ENCODE assay signal across 1 cellular context in the genomic region with DNA sequence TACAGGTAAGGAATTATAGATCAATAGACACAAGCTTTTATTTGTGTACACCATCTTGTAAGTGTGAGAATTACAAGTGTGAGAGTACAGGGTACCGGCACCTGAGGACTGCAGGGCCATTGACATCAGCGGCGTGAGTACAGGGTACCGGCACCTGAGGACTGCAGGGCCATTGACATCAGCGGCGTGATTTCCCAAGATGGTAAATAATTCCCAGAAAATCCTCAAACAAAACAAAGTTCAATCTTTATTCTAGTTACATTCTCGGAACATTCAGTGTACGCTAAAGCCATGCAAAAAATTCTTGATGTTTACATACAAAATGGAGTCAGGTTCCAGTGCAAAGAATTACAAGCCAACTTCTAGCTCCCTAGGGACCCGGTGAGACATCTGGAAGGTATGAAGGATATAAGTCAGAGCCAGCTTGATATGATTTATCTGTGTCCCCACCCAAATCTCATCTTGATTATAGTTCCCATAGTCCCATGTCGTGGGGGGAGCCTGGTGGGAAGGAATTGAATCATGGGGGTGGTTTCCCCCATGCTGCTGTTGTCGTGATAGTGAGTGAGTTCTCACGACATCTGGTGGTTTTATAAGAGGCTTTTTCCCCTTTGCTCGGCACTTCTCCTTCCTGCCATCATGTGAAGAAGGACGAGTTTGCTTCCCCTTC.
A peak's percentile ranks its signal among the peaks of the same experiment; 100 is the strongest.
TF ChIP-seq lines count a peak whose summit lies in the region.

No MANE protein-coding gene starts in this region.

TF ChIP-seq in HepG2, 621 proteins besides CTCF, POLR2A, EP300 and RAD21 (continued from another document):
- TF ChIP-seq MAFK (conservative IDR thresholded peaks at IDR 0.05 in 1 of 2, IDR thresholded peaks at IDR 0.05 in 1 of 2; ENCODE audit: low read length in 2 of 2) (0 out of 4 replicates have a peak, but pooled peaks have one; percentile 1 to 10), FOXJ3 (CRISPR knock-in tag; IDR thresholded peaks at IDR 0.05; ENCODE audit: borderline replicate concordance) (peak; percentile 92; the same call in 1 of the 2 replicates), ZKSCAN8 (CRISPR knock-in tag; IDR thresholded peaks at IDR 0.05; ENCODE audit: borderline replicate concordance) (peak; percentile 57; the same call in 1 of the 2 replicates), RARA (CRISPR knock-in tag; IDR thresholded peaks at IDR 0.05) (peak; percentile 81), SMYD3 (CRISPR knock-in tag; IDR thresholded peaks at IDR 0.05) (peak; percentile 37; the same call in 1 of the 2 replicates), GATAD2A (CRISPR knock-in tag; IDR thresholded peaks at IDR 0.05) (peak; percentile 92), ZNF292 (CRISPR knock-in tag; IDR thresholded peaks at IDR 0.05; ENCODE audit: borderline replicate concordance, low read depth) (peak; percentile 56; the same call in 1 of the 2 replicates), ZFYVE20 (CRISPR knock-in tag; IDR thresholded peaks at IDR 0.05; ENCODE audit: borderline replicate concordance, low read depth) (no peak), CEBPB (IDR thresholded peaks at IDR 0.05; ENCODE audit: borderline replicate concordance, low read depth, low read length) (peak; percentile 75; the same call in 1 of the 2 replicates), REPIN1 (CRISPR knock-in tag; IDR thresholded peaks at IDR 0.05; ENCODE audit: borderline replicate concordance, low read depth) (peak; percentile 74), ZNF101 (CRISPR knock-in tag; IDR thresholded peaks at IDR 0.05; ENCODE audit: borderline replicate concordance, low read depth) (no peak), ZNF224 (CRISPR knock-in tag; IDR thresholded peaks at IDR 0.05) (0 out of 2 replicates have a peak, but pooled peaks have one; percentile 46), ZNF883 (CRISPR knock-in tag; IDR thresholded peaks at IDR 0.05; ENCODE audit: not compliant biosample characterization) (no peak), TOE1 (CRISPR knock-in tag; IDR thresholded peaks at IDR 0.05) (0 out of 2 replicates have a peak, but pooled peaks have one; percentile 50), KAT8 (CRISPR knock-in tag; IDR thresholded peaks at IDR 0.05) (peak; percentile 82), TCF12 (IDR thresholded peaks at IDR 0.05) (no peak), TCF12 (CRISPR knock-in tag; IDR thresholded peaks at IDR 0.05) (0 out of 2 replicates have a peak, but pooled peaks have one; percentile 69)
- TF ChIP-seq, protein P1, sequence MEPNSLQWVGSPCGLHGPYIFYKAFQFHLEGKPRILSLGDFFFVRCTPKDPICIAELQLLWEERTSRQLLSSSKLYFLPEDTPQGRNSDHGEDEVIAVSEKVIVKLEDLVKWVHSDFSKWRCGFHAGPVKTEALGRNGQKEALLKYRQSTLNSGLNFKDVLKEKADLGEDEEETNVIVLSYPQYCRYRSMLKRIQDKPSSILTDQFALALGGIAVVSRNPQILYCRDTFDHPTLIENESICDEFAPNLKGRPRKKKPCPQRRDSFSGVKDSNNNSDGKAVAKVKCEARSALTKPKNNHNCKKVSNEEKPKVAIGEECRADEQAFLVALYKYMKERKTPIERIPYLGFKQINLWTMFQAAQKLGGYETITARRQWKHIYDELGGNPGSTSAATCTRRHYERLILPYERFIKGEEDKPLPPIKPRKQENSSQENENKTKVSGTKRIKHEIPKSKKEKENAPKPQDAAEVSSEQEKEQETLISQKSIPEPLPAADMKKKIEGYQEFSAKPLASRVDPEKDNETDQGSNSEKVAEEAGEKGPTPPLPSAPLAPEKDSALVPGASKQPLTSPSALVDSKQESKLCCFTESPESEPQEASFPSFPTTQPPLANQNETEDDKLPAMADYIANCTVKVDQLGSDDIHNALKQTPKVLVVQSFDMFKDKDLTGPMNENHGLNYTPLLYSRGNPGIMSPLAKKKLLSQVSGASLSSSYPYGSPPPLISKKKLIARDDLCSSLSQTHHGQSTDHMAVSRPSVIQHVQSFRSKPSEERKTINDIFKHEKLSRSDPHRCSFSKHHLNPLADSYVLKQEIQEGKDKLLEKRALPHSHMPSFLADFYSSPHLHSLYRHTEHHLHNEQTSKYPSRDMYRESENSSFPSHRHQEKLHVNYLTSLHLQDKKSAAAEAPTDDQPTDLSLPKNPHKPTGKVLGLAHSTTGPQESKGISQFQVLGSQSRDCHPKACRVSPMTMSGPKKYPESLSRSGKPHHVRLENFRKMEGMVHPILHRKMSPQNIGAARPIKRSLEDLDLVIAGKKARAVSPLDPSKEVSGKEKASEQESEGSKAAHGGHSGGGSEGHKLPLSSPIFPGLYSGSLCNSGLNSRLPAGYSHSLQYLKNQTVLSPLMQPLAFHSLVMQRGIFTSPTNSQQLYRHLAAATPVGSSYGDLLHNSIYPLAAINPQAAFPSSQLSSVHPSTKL (CRISPR knock-in tag; IDR thresholded peaks at IDR 0.05), result peak; percentile 95
- TF ChIP-seq, protein P2, sequence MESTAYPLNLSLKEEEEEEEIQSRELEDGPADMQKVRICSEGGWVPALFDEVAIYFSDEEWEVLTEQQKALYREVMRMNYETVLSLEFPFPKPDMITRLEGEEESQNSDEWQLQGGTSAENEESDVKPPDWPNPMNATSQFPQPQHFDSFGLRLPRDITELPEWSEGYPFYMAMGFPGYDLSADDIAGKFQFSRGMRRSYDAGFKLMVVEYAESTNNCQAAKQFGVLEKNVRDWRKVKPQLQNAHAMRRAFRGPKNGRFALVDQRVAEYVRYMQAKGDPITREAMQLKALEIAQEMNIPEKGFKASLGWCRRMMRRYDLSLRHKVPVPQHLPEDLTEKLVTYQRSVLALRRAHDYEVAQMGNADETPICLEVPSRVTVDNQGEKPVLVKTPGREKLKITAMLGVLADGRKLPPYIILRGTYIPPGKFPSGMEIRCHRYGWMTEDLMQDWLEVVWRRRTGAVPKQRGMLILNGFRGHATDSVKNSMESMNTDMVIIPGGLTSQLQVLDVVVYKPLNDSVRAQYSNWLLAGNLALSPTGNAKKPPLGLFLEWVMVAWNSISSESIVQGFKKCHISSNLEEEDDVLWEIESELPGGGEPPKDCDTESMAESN (CRISPR knock-in tag; conservative IDR thresholded peaks at IDR 0.05), result peak; percentile 42; the same call in 1 of the 2 replicates
- TF ChIP-seq, protein P3, sequence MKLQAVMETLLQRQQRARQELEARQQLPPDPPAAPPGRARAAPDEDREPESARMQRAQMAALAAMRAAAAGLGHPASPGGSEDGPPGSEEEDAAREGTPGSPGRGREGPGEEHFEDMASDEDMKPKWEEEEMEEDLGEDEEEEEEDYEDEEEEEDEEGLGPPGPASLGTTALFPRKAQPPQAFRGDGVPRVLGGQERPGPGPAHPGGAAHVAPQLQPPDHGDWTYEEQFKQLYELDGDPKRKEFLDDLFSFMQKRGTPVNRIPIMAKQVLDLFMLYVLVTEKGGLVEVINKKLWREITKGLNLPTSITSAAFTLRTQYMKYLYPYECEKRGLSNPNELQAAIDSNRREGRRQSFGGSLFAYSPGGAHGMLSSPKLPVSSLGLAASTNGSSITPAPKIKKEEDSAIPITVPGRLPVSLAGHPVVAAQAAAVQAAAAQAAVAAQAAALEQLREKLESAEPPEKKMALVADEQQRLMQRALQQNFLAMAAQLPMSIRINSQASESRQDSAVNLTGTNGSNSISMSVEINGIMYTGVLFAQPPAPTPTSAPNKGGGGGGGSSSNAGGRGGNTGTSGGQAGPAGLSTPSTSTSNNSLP (IDR thresholded peaks at IDR 0.05; ENCODE audit: low read depth, low read length), result peak; percentile 69; the same call in 1 of the 2 replicates
- TF ChIP-seq, protein P4, sequence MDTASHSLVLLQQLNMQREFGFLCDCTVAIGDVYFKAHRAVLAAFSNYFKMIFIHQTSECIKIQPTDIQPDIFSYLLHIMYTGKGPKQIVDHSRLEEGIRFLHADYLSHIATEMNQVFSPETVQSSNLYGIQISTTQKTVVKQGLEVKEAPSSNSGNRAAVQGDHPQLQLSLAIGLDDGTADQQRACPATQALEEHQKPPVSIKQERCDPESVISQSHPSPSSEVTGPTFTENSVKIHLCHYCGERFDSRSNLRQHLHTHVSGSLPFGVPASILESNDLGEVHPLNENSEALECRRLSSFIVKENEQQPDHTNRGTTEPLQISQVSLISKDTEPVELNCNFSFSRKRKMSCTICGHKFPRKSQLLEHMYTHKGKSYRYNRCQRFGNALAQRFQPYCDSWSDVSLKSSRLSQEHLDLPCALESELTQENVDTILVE (CRISPR knock-in tag; IDR thresholded peaks at IDR 0.05), result peak; percentile 72
- TF ChIP-seq, protein P5, sequence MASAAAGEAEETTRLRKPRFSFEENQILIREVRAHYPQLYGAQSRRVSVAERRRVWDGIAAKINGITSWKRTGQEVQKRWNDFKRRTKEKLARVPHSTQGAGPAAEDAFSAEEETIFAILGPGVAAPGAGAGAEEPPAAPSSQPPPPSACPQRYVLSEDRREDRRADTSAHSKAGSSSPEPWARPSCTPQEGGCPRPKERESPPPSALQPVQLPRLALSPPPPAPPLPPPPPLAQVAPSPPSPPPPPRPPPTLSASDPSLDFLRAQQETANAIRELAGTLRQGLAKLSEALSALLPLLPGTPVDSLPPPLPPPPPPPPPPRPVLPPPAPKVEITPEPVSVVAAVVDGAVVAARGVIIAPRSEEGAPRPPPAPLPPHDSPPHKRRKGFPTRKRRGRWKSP (CRISPR knock-in tag; IDR thresholded peaks at IDR 0.05), result peak; percentile 55; the same call in 1 of the 2 replicates
- TF ChIP-seq, protein P6, sequence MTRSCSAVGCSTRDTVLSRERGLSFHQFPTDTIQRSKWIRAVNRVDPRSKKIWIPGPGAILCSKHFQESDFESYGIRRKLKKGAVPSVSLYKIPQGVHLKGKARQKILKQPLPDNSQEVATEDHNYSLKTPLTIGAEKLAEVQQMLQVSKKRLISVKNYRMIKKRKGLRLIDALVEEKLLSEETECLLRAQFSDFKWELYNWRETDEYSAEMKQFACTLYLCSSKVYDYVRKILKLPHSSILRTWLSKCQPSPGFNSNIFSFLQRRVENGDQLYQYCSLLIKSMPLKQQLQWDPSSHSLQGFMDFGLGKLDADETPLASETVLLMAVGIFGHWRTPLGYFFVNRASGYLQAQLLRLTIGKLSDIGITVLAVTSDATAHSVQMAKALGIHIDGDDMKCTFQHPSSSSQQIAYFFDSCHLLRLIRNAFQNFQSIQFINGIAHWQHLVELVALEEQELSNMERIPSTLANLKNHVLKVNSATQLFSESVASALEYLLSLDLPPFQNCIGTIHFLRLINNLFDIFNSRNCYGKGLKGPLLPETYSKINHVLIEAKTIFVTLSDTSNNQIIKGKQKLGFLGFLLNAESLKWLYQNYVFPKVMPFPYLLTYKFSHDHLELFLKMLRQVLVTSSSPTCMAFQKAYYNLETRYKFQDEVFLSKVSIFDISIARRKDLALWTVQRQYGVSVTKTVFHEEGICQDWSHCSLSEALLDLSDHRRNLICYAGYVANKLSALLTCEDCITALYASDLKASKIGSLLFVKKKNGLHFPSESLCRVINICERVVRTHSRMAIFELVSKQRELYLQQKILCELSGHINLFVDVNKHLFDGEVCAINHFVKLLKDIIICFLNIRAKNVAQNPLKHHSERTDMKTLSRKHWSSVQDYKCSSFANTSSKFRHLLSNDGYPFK (CRISPR knock-in tag; IDR thresholded peaks at IDR 0.05; ENCODE audit: borderline replicate concordance), result no peak
